ENCODE assay signal across 26 cellular contexts in genomic region chr2:235898766-235899165, GRCh38.
"Had no signal": no experiment of that assay in that cellular context is flagged by ENCODE, and none has a peak within 500 bp of the region (broad histone marks: within the 10 kb centered on the region; RNA-seq: fewer than 3 reads in every experiment).

No MANE protein-coding gene starts in this region.

- H3K9me3 ChIP-seq: MG63 had no signal

- H3K27me3 ChIP-seq: MG63 had no signal

- DNase-seq: activated B cell treated with CpG ODN at 0.5 μM for 24 hours; activated CD4-positive, alpha-beta memory T cell treated with anti-CD3 and anti-CD28 coated beads for 36 hours; activated CD4-positive, alpha-beta T cell treated with anti-CD3 and anti-CD28 coated beads, Interleukin-2, amount 10 ng/mL, durations not matched to agents 7 days and 5 days; activated CD8-positive, alpha-beta memory T cell treated with anti-CD3 and anti-CD28 coated beads for 24 hours; activated gamma-delta T cell; activated naive CD4-positive, alpha-beta T cell treated with anti-CD3 and anti-CD28 coated beads for 36 hours; activated T-cell treated with anti-CD3 and anti-CD28 coated beads, Interleukin-2, amount 50 U/mL, for 4 hours; amygdala; MG63; MV-4-11; NCI-H1092 treated with DMSO at 0.1 percent for 48 hours; NCI-H1417 treated with DMSO at 0.1 percent for 48 hours; NCI-H1694; NCI-H2029; NCI-H345; NCI-H510A; NCI-H526 treated with DMSO at 0.1 percent for 48 hours; NCI-H82; RPMI8226; T-cell; T-helper 2 cell; T1000 had no signal

- H3K4me3 ChIP-seq: MG63, SK-N-MC had no signal

- ATAC-seq: activated T-cell treated with anti-CD3 and anti-CD28 coated beads, Interleukin-2, amount 50 U/mL, for 4 hours; activated T-helper 17 cell treated with anti-CD3 and anti-CD28 coated beads, Interleukin-2, amount 50 U/mL, for 72 hours; Panc1; Right ventricle myocardium inferior; T-cell had no signal

- H3K27ac ChIP-seq: SK-N-MC had no signal

- H3K36me3 ChIP-seq: MG63 had no signal
